9 cellular contexts compared by ENCODE assay signal in genomic region chr6:158771399-158772158, GRCh38. TPM values are rescaled to one million over a fixed set of nuclear protein-coding genes. Genes with fewer than 3 reads are reported as not detected.
DNase-seq lines count a peak whose midpoint lies in the region; ATAC-seq and TF ChIP-seq lines count a peak whose summit lies in the region.
"Had no signal": no experiment of that assay in that cellular context is flagged by ENCODE, and none has a peak within 500 bp of the region (broad histone marks: within the 10 kb centered on the region; RNA-seq: fewer than 3 reads in every experiment).

No MANE protein-coding gene starts in this region.

- H3K27me3 Mint-ChIP-seq in activated CD4-positive, alpha-beta T cell treated with anti-CD3 and anti-CD28 coated beads, Interleukin-2, amount 10 ng/mL, durations not matched to agents 24 days and 14 days: no peaks in the 10 kb centered on the region
- no peaks in the 10 kb centered on the region for H3K27me3 Mint-ChIP-seq in nephron progenitor cell (ENCODE audit: low read depth, poor library complexity)

- no peak overlapping the region for H3K18ac ChIP-seq in trophoblast cell (ENCODE audit: low read length)

- H2AK5ac ChIP-seq in trophoblast cell (ENCODE audit: low read length): no peak overlapping the region

- H3K23ac ChIP-seq in trophoblast cell (ENCODE audit: low read length): no peak overlapping the region

- H3K79me1 ChIP-seq in trophoblast cell (ENCODE audit: low read length): no peaks in the 10 kb centered on the region

- H3K4me1 ChIP-seq in RWPE2 (ENCODE audit: insufficient read depth, poor library complexity, severe bottlenecking): peaks cover 22% of the 10 kb centered on the region
- H3K4me1 ChIP-seq in trophoblast cell (ENCODE audit: control insufficient read depth in 1 of 2, insufficient read depth in 2 of 2, low read length in 2 of 2): no peaks in the 10 kb centered on the region

- H3K4me3 ChIP-seq in RWPE2 (ENCODE audit: severe bottlenecking) (no peak overlapping the region), trophoblast cell (ENCODE audit: low read depth, low read length) (peak overlapping the region; percentile 17)
- H3K4me3 ChIP-seq: Peyer's patch had no signal

- H2BK120ac ChIP-seq in trophoblast cell (ENCODE audit: insufficient read depth, low read length, poor library complexity): no peak overlapping the region

- H2BK5ac ChIP-seq in trophoblast cell (ENCODE audit: low read depth, low read length, poor library complexity): no peak overlapping the region

- no peaks in the 10 kb centered on the region for H3K79me2 ChIP-seq in trophoblast cell (ENCODE audit: control insufficient read depth, insufficient read depth, low read length, poor library complexity)

- WGBS in trophoblast cell (ENCODE audit: extremely low coverage, insufficient coverage, insufficient read length): no CpG with 5 or more reads among the region's 16 CpGs

- no peak overlapping the region for H4K12ac ChIP-seq in trophoblast cell (ENCODE audit: low read depth, low read length)

- H3K9me3 Mint-ChIP-seq in activated CD4-positive, alpha-beta T cell treated with anti-CD3 and anti-CD28 coated beads, Interleukin-2, amount 10 ng/mL, durations not matched to agents 24 days and 14 days: no peaks in the 10 kb centered on the region
- H3K9me3 Mint-ChIP-seq in nephron progenitor cell: no peaks in the 10 kb centered on the region

- peak; percentile 58 for DNase-seq in activated CD4-positive, alpha-beta T cell treated with anti-CD3 and anti-CD28 coated beads, Interleukin-2, amount 10 ng/mL, durations not matched to agents 24 days and 14 days
- DNase-seq in activated CD4-positive, alpha-beta T cell treated with anti-CD3 and anti-CD28 coated beads for 4 hours: no peak
- no peak for DNase-seq in RWPE2 (ENCODE audit: low spot score)
- no peak for DNase-seq in epithelial cell of prostate (ENCODE audit: low read depth, low spot score)
- DNase-seq in trophoblast cell: no peak
- DNase-seq in nephron progenitor cell: no peak
- no peak for DNase-seq in AG20443 (ENCODE audit: low spot score)
- DNase-seq: Peyer's patch had no signal

- H3K27ac Mint-ChIP-seq in activated CD4-positive, alpha-beta T cell treated with anti-CD3 and anti-CD28 coated beads, Interleukin-2, amount 10 ng/mL, durations not matched to agents 24 days and 14 days: peak overlapping the region; percentile 78
- no peak overlapping the region for H3K27ac Mint-ChIP-seq in nephron progenitor cell

- H2AFZ ChIP-seq in trophoblast cell (ENCODE audit: insufficient read depth, low read length, poor library complexity): no peak overlapping the region

- intact Hi-C loops in activated CD4-positive, alpha-beta T cell treated with anti-CD3 and anti-CD28 coated beads, Interleukin-2, amount 10 ng/mL, durations not matched to agents 24 days and 14 days (cut with micrococcal nuclease): no loop called here

- H3K4me3 Mint-ChIP-seq in activated CD4-positive, alpha-beta T cell treated with anti-CD3 and anti-CD28 coated beads, Interleukin-2, amount 10 ng/mL, durations not matched to agents 24 days and 14 days: no peak overlapping the region
- no peak overlapping the region for H3K4me3 Mint-ChIP-seq in nephron progenitor cell

- no peak overlapping the region for H4K91ac ChIP-seq in trophoblast cell (ENCODE audit: low read depth, low read length)

- H3K36me3 Mint-ChIP-seq in activated CD4-positive, alpha-beta T cell treated with anti-CD3 and anti-CD28 coated beads, Interleukin-2, amount 10 ng/mL, durations not matched to agents 24 days and 14 days (ENCODE audit: low read depth): peaks cover 83% of the 10 kb centered on the region
- peaks cover 78% of the 10 kb centered on the region for H3K36me3 Mint-ChIP-seq in nephron progenitor cell (ENCODE audit: low read depth)

- peak overlapping the region; percentile 73 for H3K27ac ChIP-seq in RWPE2 (ENCODE audit: poor library complexity, severe bottlenecking)
- peak overlapping the region; percentile 92 for H3K27ac ChIP-seq in epithelial cell of prostate
- no peak overlapping the region for H3K27ac ChIP-seq in trophoblast cell (ENCODE audit: low read depth, low read length)

- ATAC-seq in RWPE2 (ENCODE audit: low read depth) (no peak), GM21367 (IDR thresholded peaks at IDR 0.05; ENCODE audit: unreplicated experiment) (no peak)

- no peak for TF ChIP-seq CTCF in RWPE2 (IDR thresholded peaks at IDR 0.05; ENCODE audit: poor library complexity, severe bottlenecking)
- TF ChIP-seq CTCF in nephron progenitor cell (IDR thresholded peaks at IDR 0.05): no peak

- H3K27me3 ChIP-seq in RWPE2 (ENCODE audit: insufficient read depth, poor library complexity, severe bottlenecking) (no peaks in the 10 kb centered on the region), trophoblast cell (ENCODE audit: insufficient read depth, low read length) (no peaks in the 10 kb centered on the region)
- H3K27me3 ChIP-seq: Peyer's patch had no signal

- no peak overlapping the region for H2BK12ac ChIP-seq in trophoblast cell (ENCODE audit: low read length)

- H3K9me3 ChIP-seq in RWPE2 (ENCODE audit: severe bottlenecking) (no peaks in the 10 kb centered on the region), trophoblast cell (ENCODE audit: insufficient read depth, low read depth, low read length) (no peaks in the 10 kb centered on the region)
- H3K9me3 ChIP-seq: Peyer's patch had no signal

- no peak overlapping the region for H4K8ac ChIP-seq in trophoblast cell (ENCODE audit: low read depth, low read length)

- H3K14ac ChIP-seq in trophoblast cell (ENCODE audit: low read length): no peak overlapping the region

- no peak overlapping the region for H3K9ac ChIP-seq in trophoblast cell (ENCODE audit: low read length)

- H3K36me3 ChIP-seq in RWPE2 (ENCODE audit: low read depth) (peaks cover 100% of the 10 kb centered on the region), trophoblast cell (ENCODE audit: control insufficient read depth in 1 of 2, insufficient read depth in 2 of 2, low read length in 2 of 2) (peaks cover 83 to 94% of the 10 kb centered on the region in 2 experiments)

- no peak overlapping the region for H3K4ac ChIP-seq in trophoblast cell (ENCODE audit: low read depth, low read length)

- H3K4me2 ChIP-seq in trophoblast cell (ENCODE audit: low read length): no peak overlapping the region

- H3K4me1 Mint-ChIP-seq in activated CD4-positive, alpha-beta T cell treated with anti-CD3 and anti-CD28 coated beads, Interleukin-2, amount 10 ng/mL, durations not matched to agents 24 days and 14 days: peaks cover 35% of the 10 kb centered on the region
- H3K4me1 Mint-ChIP-seq in nephron progenitor cell: peaks cover 74% of the 10 kb centered on the region

RNA-seq across cellular contexts. Expression of gene EZR, which starts 47.6 kb away (rescaled TPM):
- total RNA-seq in activated CD4-positive, alpha-beta T cell treated with anti-CD3 and anti-CD28 coated beads, Interleukin-2, amount 10 ng/mL, durations not matched to agents 24 days and 14 days: 204 and 215 TPM in 2 replicates
- 490 and 492 TPM in 2 replicates for polyA plus RNA-seq in trophoblast cell (2013)
